In genomic region chr12:68809190-68810026, GRCh38 we compare ENCODE assay signal across 8 cellular contexts. TPM values are rescaled to one million over a fixed set of nuclear protein-coding genes. Genes with fewer than 3 reads are reported as not detected.
A peak's percentile ranks its signal among the peaks of the same experiment; 100 is the strongest.
DNase-seq lines count a peak whose midpoint lies in the region; ATAC-seq and TF ChIP-seq lines count a peak whose summit lies in the region.

No MANE protein-coding gene starts in this region.

- no peaks in the 10 kb centered on the region for H3K27me3 Mint-ChIP-seq in activated CD4-positive, alpha-beta memory T cell treated with anti-CD3 and anti-CD28 coated beads, Interleukin-2, amount 10 ng/mL, durations not matched to agents 7 days and 5 days
- H3K27me3 Mint-ChIP-seq in stimulated activated memory B cell treated with anti-CD40 and anti-IgM and Interleukin-4, amounts not matched to agents 10 μg/mL and 1 μg/mL and 100 μg/mL, for 72 hours: no peaks in the 10 kb centered on the region

- H3K36me3 ChIP-seq in HEK293 (ENCODE audit: control insufficient read depth in 2 of 2, insufficient read depth in 1 of 2, low read length in 2 of 2) (peaks cover 46 to 48% of the 10 kb centered on the region in 2 experiments), iPS DF 6.9 (ENCODE audit: control insufficient read depth, insufficient read depth, low read length) (no peaks in the 10 kb centered on the region; the same call in 1 of the 2 replicates)

- H3K4me3 ChIP-seq in HEK293 (ENCODE audit: low read depth, low read length) (peak overlapping the region; percentile 97), iPS DF 6.9 (ENCODE audit: low read length) (peak overlapping the region; percentile 61; the same call in 1 of the 2 replicates)

- H3K9me3 Mint-ChIP-seq in activated CD4-positive, alpha-beta memory T cell treated with anti-CD3 and anti-CD28 coated beads, Interleukin-2, amount 10 ng/mL, durations not matched to agents 7 days and 5 days: no peaks in the 10 kb centered on the region
- H3K9me3 Mint-ChIP-seq in stimulated activated memory B cell treated with anti-CD40 and anti-IgM and Interleukin-4, amounts not matched to agents 10 μg/mL and 1 μg/mL and 100 μg/mL, for 72 hours: no peaks in the 10 kb centered on the region

- peaks cover 61% of the 10 kb centered on the region for H3K4me1 Mint-ChIP-seq in activated CD4-positive, alpha-beta memory T cell treated with anti-CD3 and anti-CD28 coated beads, Interleukin-2, amount 10 ng/mL, durations not matched to agents 7 days and 5 days
- H3K4me1 Mint-ChIP-seq in stimulated activated memory B cell treated with anti-CD40 and anti-IgM and Interleukin-4, amounts not matched to agents 10 μg/mL and 1 μg/mL and 100 μg/mL, for 72 hours: peaks cover 33% of the 10 kb centered on the region

- H3K4me1 ChIP-seq in HEK293 (ENCODE audit: control insufficient read depth, insufficient read depth, low read length) (peaks cover 11% of the 10 kb centered on the region; the same call in 1 of the 2 replicates), iPS DF 6.9 (ENCODE audit: control insufficient read depth, insufficient read depth, low read length) (peaks cover 6% of the 10 kb centered on the region)

- POLR2A ChIA-PET in HEK293 (lab: Yijun Ruan, JAX): interaction anchor here (0.6 to 2.7 kb wide), 18 partner anchors 8 to 943 kb away, joined by 3 to 61 read pairs (median 4); partner anchors contain the start of genes RAP1B and SLC35E3
- POLR2A ChIA-PET in activated CD4-positive, alpha-beta memory T cell treated with anti-CD3 and anti-CD28 coated beads, Interleukin-2, amount 10 ng/mL, durations not matched to agents 7 days and 5 days (lab: Charles Lee): interaction anchor here (0.7 to 3.3 kb wide), 22 partner anchors 8 to 1540 kb away, joined by 3 to 80 read pairs (median 8); partner anchors contain the start of genes CAND1, MDM1, NUP107 and SLC35E3

- H3K27ac Mint-ChIP-seq in activated CD4-positive, alpha-beta memory T cell treated with anti-CD3 and anti-CD28 coated beads, Interleukin-2, amount 10 ng/mL, durations not matched to agents 7 days and 5 days: peak overlapping the region; percentile 100
- peak overlapping the region; percentile 100 for H3K27ac Mint-ChIP-seq in stimulated activated memory B cell treated with anti-CD40 and anti-IgM and Interleukin-4, amounts not matched to agents 10 μg/mL and 1 μg/mL and 100 μg/mL, for 72 hours

- H3K9me3 ChIP-seq in HEK293 (ENCODE audit: control insufficient read depth, insufficient read depth, low read depth, low read length) (no peaks in the 10 kb centered on the region), iPS DF 6.9 (ENCODE audit: control insufficient read depth, insufficient read depth, low read length) (no peaks in the 10 kb centered on the region)

- CTCF ChIA-PET in HEK293 (lab: Yijun Ruan, JAX): interaction anchor here (0.6 to 1.6 kb wide), 3 partner anchors 9 to 63 kb away, joined by 4 to 5 read pairs (median 4); no protein-coding TSS in a partner anchor
- CTCF ChIA-PET in activated CD4-positive, alpha-beta memory T cell treated with anti-CD3 and anti-CD28 coated beads, Interleukin-2, amount 10 ng/mL, durations not matched to agents 7 days and 5 days (lab: Charles Lee): interaction anchor here (0.6 to 3.1 kb wide), 10 partner anchors 8 to 478 kb away, joined by 3 to 30 read pairs (median 8); partner anchors contain the start of genes MDM1 and SLC35E3

- peaks cover 57% of the 10 kb centered on the region for H3K36me3 Mint-ChIP-seq in activated CD4-positive, alpha-beta memory T cell treated with anti-CD3 and anti-CD28 coated beads, Interleukin-2, amount 10 ng/mL, durations not matched to agents 7 days and 5 days (ENCODE audit: low read depth)
- peaks cover 18% of the 10 kb centered on the region for H3K36me3 Mint-ChIP-seq in stimulated activated memory B cell treated with anti-CD40 and anti-IgM and Interleukin-4, amounts not matched to agents 10 μg/mL and 1 μg/mL and 100 μg/mL, for 72 hours

- no peaks in the 10 kb centered on the region for H3K27me3 ChIP-seq in iPS DF 6.9 (ENCODE audit: control insufficient read depth, insufficient read depth, low read length)

- H3K4me3 Mint-ChIP-seq in activated CD4-positive, alpha-beta memory T cell treated with anti-CD3 and anti-CD28 coated beads, Interleukin-2, amount 10 ng/mL, durations not matched to agents 7 days and 5 days: peak overlapping the region; percentile 98
- H3K4me3 Mint-ChIP-seq in stimulated activated memory B cell treated with anti-CD40 and anti-IgM and Interleukin-4, amounts not matched to agents 10 μg/mL and 1 μg/mL and 100 μg/mL, for 72 hours: peak overlapping the region; percentile 89

- ATAC-seq in stimulated activated memory B cell treated with anti-CD40 and anti-IgM and Interleukin-4, amounts not matched to agents 10 μg/mL and 1 μg/mL and 100 μg/mL, for 72 hours: no peak
- ATAC-seq in HG03159 (IDR thresholded peaks at IDR 0.05; ENCODE audit: unreplicated experiment): no peak

- H3K27ac ChIP-seq in HEK293 (ENCODE audit: extremely low read depth, low read depth, low read length) (peak overlapping the region; percentile 100), iPS DF 6.9 (ENCODE audit: low read length) (no peak overlapping the region)

- no peak for DNase-seq in activated CD4-positive, alpha-beta memory T cell treated with anti-CD3 and anti-CD28 coated beads, Interleukin-2, amount 10 ng/mL, durations not matched to agents 7 days and 5 days
- no peak for DNase-seq in iPS DF 6.9 (ENCODE audit: low read depth, low spot score)
- no peak for DNase-seq in amygdala (lab: John Stamatoyannopoulos, UW)
- no peak for DNase-seq in activated gamma-delta T cell treated with Interleukin-2 at 50 U/mL for 16 hours
- no peak for DNase-seq in effector CD8-positive, alpha-beta T cell (lab: John Stamatoyannopoulos, UW)

- no CpG with 5 or more reads among the region's 12 CpGs for WGBS in iPS DF 6.9 (ENCODE audit: insufficient coverage, insufficient read length)

- TF ChIP-seq CTCF in HEK293 (tag by site-specific recombination; IDR thresholded peaks at IDR 0.05): no peak

TF ChIP-seq in HEK293, 187 proteins besides CTCF, POLR2A, EP300 and RAD21 (continues in another document):
- peak; percentile 39; the same call in 1 of the 2 replicates for TF ChIP-seq ZNF366 (tag by site-specific recombination; conservative IDR thresholded peaks at IDR 0.05)
- TF ChIP-seq ZNF544 (tag by site-specific recombination; IDR thresholded peaks at IDR 0.05): no peak
- no peak for TF ChIP-seq ZNF140 (tag by site-specific recombination; IDR thresholded peaks at IDR 0.05)
- TF ChIP-seq, protein P1, sequence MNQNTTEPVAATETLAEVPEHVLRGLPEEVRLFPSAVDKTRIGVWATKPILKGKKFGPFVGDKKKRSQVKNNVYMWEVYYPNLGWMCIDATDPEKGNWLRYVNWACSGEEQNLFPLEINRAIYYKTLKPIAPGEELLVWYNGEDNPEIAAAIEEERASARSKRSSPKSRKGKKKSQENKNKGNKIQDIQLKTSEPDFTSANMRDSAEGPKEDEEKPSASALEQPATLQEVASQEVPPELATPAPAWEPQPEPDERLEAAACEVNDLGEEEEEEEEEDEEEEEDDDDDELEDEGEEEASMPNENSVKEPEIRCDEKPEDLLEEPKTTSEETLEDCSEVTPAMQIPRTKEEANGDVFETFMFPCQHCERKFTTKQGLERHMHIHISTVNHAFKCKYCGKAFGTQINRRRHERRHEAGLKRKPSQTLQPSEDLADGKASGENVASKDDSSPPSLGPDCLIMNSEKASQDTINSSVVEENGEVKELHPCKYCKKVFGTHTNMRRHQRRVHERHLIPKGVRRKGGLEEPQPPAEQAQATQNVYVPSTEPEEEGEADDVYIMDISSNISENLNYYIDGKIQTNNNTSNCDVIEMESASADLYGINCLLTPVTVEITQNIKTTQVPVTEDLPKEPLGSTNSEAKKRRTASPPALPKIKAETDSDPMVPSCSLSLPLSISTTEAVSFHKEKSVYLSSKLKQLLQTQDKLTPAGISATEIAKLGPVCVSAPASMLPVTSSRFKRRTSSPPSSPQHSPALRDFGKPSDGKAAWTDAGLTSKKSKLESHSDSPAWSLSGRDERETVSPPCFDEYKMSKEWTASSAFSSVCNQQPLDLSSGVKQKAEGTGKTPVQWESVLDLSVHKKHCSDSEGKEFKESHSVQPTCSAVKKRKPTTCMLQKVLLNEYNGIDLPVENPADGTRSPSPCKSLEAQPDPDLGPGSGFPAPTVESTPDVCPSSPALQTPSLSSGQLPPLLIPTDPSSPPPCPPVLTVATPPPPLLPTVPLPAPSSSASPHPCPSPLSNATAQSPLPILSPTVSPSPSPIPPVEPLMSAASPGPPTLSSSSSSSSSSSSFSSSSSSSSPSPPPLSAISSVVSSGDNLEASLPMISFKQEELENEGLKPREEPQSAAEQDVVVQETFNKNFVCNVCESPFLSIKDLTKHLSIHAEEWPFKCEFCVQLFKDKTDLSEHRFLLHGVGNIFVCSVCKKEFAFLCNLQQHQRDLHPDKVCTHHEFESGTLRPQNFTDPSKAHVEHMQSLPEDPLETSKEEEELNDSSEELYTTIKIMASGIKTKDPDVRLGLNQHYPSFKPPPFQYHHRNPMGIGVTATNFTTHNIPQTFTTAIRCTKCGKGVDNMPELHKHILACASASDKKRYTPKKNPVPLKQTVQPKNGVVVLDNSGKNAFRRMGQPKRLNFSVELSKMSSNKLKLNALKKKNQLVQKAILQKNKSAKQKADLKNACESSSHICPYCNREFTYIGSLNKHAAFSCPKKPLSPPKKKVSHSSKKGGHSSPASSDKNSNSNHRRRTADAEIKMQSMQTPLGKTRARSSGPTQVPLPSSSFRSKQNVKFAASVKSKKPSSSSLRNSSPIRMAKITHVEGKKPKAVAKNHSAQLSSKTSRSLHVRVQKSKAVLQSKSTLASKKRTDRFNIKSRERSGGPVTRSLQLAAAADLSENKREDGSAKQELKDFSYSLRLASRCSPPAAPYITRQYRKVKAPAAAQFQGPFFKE (tag by site-specific recombination; IDR thresholded peaks at IDR 0.05; ENCODE audit: borderline replicate concordance): no peak
- TF ChIP-seq ZNF146 (tag by site-specific recombination; IDR thresholded peaks at IDR 0.05): peak; percentile 96
- TF ChIP-seq ZNF664 (tag by site-specific recombination; IDR thresholded peaks at IDR 0.05): 0 out of 2 replicates have a peak, but pooled peaks have one; percentile 5
- no peak for TF ChIP-seq ZNF692 (tag by site-specific recombination; IDR thresholded peaks at IDR 0.05)

RNA-seq across cellular contexts. Expression of gene MDM2, which starts 1.4 kb away (rescaled TPM):
- 100 to 1,000 TPM; 194 to 201 TPM for total RNA-seq in activated CD4-positive, alpha-beta memory T cell treated with anti-CD3 and anti-CD28 coated beads, Interleukin-2, amount 10 ng/mL, durations not matched to agents 7 days and 5 days
